ENCODE assay signal across 8 cellular contexts in genomic region chr16:66872927-66873684, GRCh38. TPM values are rescaled to one million over a fixed set of nuclear protein-coding genes. Genes with fewer than 3 reads are reported as not detected.
DNase-seq lines count a peak whose midpoint lies in the region; ATAC-seq, FAIRE-seq and TF ChIP-seq lines count a peak whose summit lies in the region.

No MANE protein-coding gene starts in this region.

- peak overlapping the region; percentile 63 for H3K4me3 ChIP-seq in PC-3 (ENCODE audit: low read length)
- H3K4me3 ChIP-seq in esophagus muscularis mucosa: peak overlapping the region; percentile 37 to 51 (median 44)
- peak overlapping the region; percentile 14 to 41 for H3K4me3 ChIP-seq in muscle layer of colon (ENCODE audit: low read depth in 1 of 2, low read length in 2 of 2)

- H3F3A ChIP-seq in PC-3 (ENCODE audit: low read length, unreplicated experiment): no peaks in the 10 kb centered on the region

- H2AFZ ChIP-seq in PC-3 (ENCODE audit: low read length): peak overlapping the region; percentile 88

- H3K27me3 ChIP-seq in PC-3 (ENCODE audit: low read length) (no peaks in the 10 kb centered on the region), esophagus muscularis mucosa (no peaks in the 10 kb centered on the region), muscle layer of colon (ENCODE audit: control insufficient read depth in 1 of 2, insufficient read depth in 2 of 2, low read length in 2 of 2) (no peaks in the 10 kb centered on the region)

- intact Hi-C loops in PC-3 (cut with micrococcal nuclease) (loop anchor here (2.0 kb wide), 2 partner anchors 42 to 268 kb away; partner anchors contain the start of genes CMTM3 and NAE1), esophagus muscularis mucosa (cut with DNase I) (no loop called here)

- H3K27me3 Mint-ChIP-seq in activated T-cell treated with anti-CD3 and anti-CD28 coated beads, Interleukin-2, amount 50 U/mL, for 24 hours: no peaks in the 10 kb centered on the region

- H3K4me2 ChIP-seq in PC-3 (ENCODE audit: low read length): peak overlapping the region; percentile 86

- no peaks in the 10 kb centered on the region for H3K79me2 ChIP-seq in PC-3 (ENCODE audit: low read length)

- no peak for FAIRE-seq in D721Med (lab: Jason Lieb, UNC)

- TF ChIP-seq POLR2A in esophagus muscularis mucosa (IDR thresholded peaks at IDR 0.05; ENCODE audit: low read depth): no peak

- H3K4me1 Mint-ChIP-seq in activated T-cell treated with anti-CD3 and anti-CD28 coated beads, Interleukin-2, amount 50 U/mL, for 24 hours (ENCODE audit: low read depth): peaks cover 47% of the 10 kb centered on the region

- peaks cover 8% of the 10 kb centered on the region for H3K36me3 Mint-ChIP-seq in activated T-cell treated with anti-CD3 and anti-CD28 coated beads, Interleukin-2, amount 50 U/mL, for 24 hours (ENCODE audit: low read depth)

- no peak for TF ChIP-seq EP300 in esophagus muscularis mucosa (IDR thresholded peaks at IDR 0.05)

- H3K27ac ChIP-seq in PC-3 (ENCODE audit: low read length) (peak overlapping the region; percentile 66), esophagus muscularis mucosa (replicated peaks in 1 of 4) (peak overlapping the region; percentile 18 to 59 (median 34)), muscle layer of colon (ENCODE audit: low read depth, low read length) (no peak overlapping the region)

- peaks cover 9% of the 10 kb centered on the region for H3K4me1 ChIP-seq in PC-3 (ENCODE audit: insufficient read depth, low read length)
- peaks cover 6 to 21% (median 11%) of the 10 kb centered on the region in 4 donors for H3K4me1 ChIP-seq in esophagus muscularis mucosa
- peaks cover 3% of the 10 kb centered on the region for H3K4me1 ChIP-seq in muscle layer of colon (ENCODE audit: insufficient read depth, low read length)

- ATAC-seq in GM21367 (IDR thresholded peaks at IDR 0.05; ENCODE audit: unreplicated experiment) (peak; percentile 81), PC-3 (peak; percentile 94)

- TF ChIP-seq CTCF in D721Med (IDR thresholded peaks at IDR 0.05; ENCODE audit: insufficient read depth, missing control alignments) (peak; percentile 85), PC-3 (conservative IDR thresholded peaks at IDR 0.05; ENCODE audit: low read depth, low read length) (peak; percentile 87), esophagus muscularis mucosa (IDR thresholded peaks at IDR 0.05) (peak; percentile 83 to 94 (median 84))

- POLR2A ChIA-PET in PC-3 (lab: Charles Lee; ENCODE audit: unreplicated experiment): interaction anchor here (0.8 kb wide), 1 partner anchor 8 kb away, joined by 4 read pairs; no protein-coding TSS in a partner anchor

- CTCF ChIA-PET in PC-3 (lab: Charles Lee): interaction anchor here (0.5 to 1.6 kb wide), 11 partner anchors 9 to 467 kb away, joined by 3 to 14 read pairs (median 3); partner anchors contain the start of gene NAE1

- no TSS peak for BruUV-seq in PC-3 (replicated peaks; lab: Mats Ljungman, UMichigan)

- H3K27ac Mint-ChIP-seq in activated T-cell treated with anti-CD3 and anti-CD28 coated beads, Interleukin-2, amount 50 U/mL, for 24 hours: peak overlapping the region; percentile 84

- peak; percentile 48 for DNase-seq in D721Med (ENCODE audit: insufficient read length, low spot score)
- peak; percentile 100 for DNase-seq in HT1080 (ENCODE audit: low read depth)
- DNase-seq in PC-3: peak; percentile 98
- DNase-seq in activated T-cell treated with anti-CD3 and anti-CD28 coated beads, Interleukin-2, amount 50 U/mL, for 24 hours: peak; percentile 94
- DNase-seq in esophagus muscularis mucosa (ENCODE audit: extremely low spot score): peak; percentile 96
- peak; percentile 75 to 76 for DNase-seq in stimulated activated CD8-positive, alpha-beta memory T cell treated with anti-CD3 and anti-CD28 coated beads, Interleukin-7, amount 100 ng/mL, for 1 hour (ENCODE audit: low read depth in 2 of 2)

- H4K20me1 ChIP-seq in PC-3 (ENCODE audit: low read length): no peaks in the 10 kb centered on the region

- 17% methylated on average over 20 of the region's 40 CpGs for WGBS in esophagus muscularis mucosa

- peak overlapping the region; percentile 78 for H3K4me3 Mint-ChIP-seq in activated T-cell treated with anti-CD3 and anti-CD28 coated beads, Interleukin-2, amount 50 U/mL, for 24 hours

- H3K36me3 ChIP-seq in PC-3 (ENCODE audit: low read depth, low read length) (no peaks in the 10 kb centered on the region), esophagus muscularis mucosa (no peaks in the 10 kb centered on the region), muscle layer of colon (ENCODE audit: insufficient read depth, low read length) (no peaks in the 10 kb centered on the region)

- no peaks in the 10 kb centered on the region for H3K9me2 ChIP-seq in PC-3 (replicated peaks; ENCODE audit: low read length)

- H3K9ac ChIP-seq in PC-3 (ENCODE audit: low read length): peak overlapping the region; percentile 48
- H3K9ac ChIP-seq in muscle layer of colon (ENCODE audit: low read length): no peak overlapping the region

- peaks cover 8% of the 10 kb centered on the region for H3K9me3 Mint-ChIP-seq in activated T-cell treated with anti-CD3 and anti-CD28 coated beads, Interleukin-2, amount 50 U/mL, for 24 hours

- H3K9me3 ChIP-seq in PC-3 (ENCODE audit: low read length) (no peaks in the 10 kb centered on the region), esophagus muscularis mucosa (no peaks in the 10 kb centered on the region), muscle layer of colon (ENCODE audit: low read length) (no peaks in the 10 kb centered on the region)

RNA-seq across cellular contexts. Expression of gene PDP2, which starts 7.2 kb away (rescaled TPM):
- total RNA-seq in HT1080 (2014; rRNA removed; shearing (Covaris generic)): 10.6 and 12.1 TPM in 2 replicates
- 7.7 and 8.7 TPM in 2 replicates for polyA plus RNA-seq in HT1080 (2015; cell fraction: cytosol; rRNA removed)
- polyA plus RNA-seq in HT1080 (2015; cell fraction: nucleus; rRNA removed): 15.0 and 18.2 TPM in 2 replicates
- total RNA-seq in PC-3 (2014; rRNA removed): 2.8 and 12.7 TPM in 2 replicates
- 1 to 10 TPM; 5.5 to 9.3 (median 7.6) TPM for total RNA-seq in esophagus muscularis mucosa

RNA-seq across cellular contexts. Expression of gene CA7, which starts 28.9 kb away (rescaled TPM):
- total RNA-seq in HT1080 (2014; rRNA removed; shearing (Covaris generic)): not detected in 2 replicates
- not detected in 2 replicates for polyA plus RNA-seq in HT1080 (2015; cell fraction: cytosol; rRNA removed)
- not detected in 2 replicates for polyA plus RNA-seq in HT1080 (2015; cell fraction: nucleus; rRNA removed)
- not detected in 2 replicates for total RNA-seq in PC-3 (2014; rRNA removed)
- under 1 TPM in 1 of 4 donors, not detected in 3; 0.33 TPM for total RNA-seq in esophagus muscularis mucosa

RNA-seq across cellular contexts. Expression of gene NAE1, which starts 42.3 kb away (rescaled TPM):
- total RNA-seq in HT1080 (2014; rRNA removed; shearing (Covaris generic)): 86.8 and 93.6 TPM in 2 replicates
- 68.4 and 77.1 TPM in 2 replicates for polyA plus RNA-seq in HT1080 (2015; cell fraction: cytosol; rRNA removed)
- 99.6 and 102 TPM in 2 replicates for polyA plus RNA-seq in HT1080 (2015; cell fraction: nucleus; rRNA removed)
- total RNA-seq in PC-3 (2014; rRNA removed): 55.1 and 82.3 TPM in 2 replicates
- total RNA-seq in esophagus muscularis mucosa: 10 to 100 TPM; 32.7 to 50.7 (median 42.4) TPM

RNA-seq across cellular contexts. Expression of gene CDH16, which starts 45.6 kb away (rescaled TPM):
- total RNA-seq in HT1080 (2014; rRNA removed; shearing (Covaris generic)): not detected in 2 replicates
- not detected in 2 replicates for polyA plus RNA-seq in HT1080 (2015; cell fraction: cytosol; rRNA removed)
- polyA plus RNA-seq in HT1080 (2015; cell fraction: nucleus; rRNA removed): not detected in 2 replicates
- total RNA-seq in PC-3 (2014; rRNA removed) (not detected in 2 replicates), esophagus muscularis mucosa (under 1 TPM in 1 of 4 donors, not detected in 3; 0.52 TPM)

RNA-seq across cellular contexts. Expression of gene RRAD, which starts 52.2 kb away (rescaled TPM):
- total RNA-seq in HT1080 (2014; rRNA removed; shearing (Covaris generic)): 0.13 TPM in 1 of 2 replicates, not detected in the other
- polyA plus RNA-seq in HT1080 (2015; cell fraction: cytosol; rRNA removed): 0.56 and 0.71 TPM in 2 replicates
- 1.2 and 1.3 TPM in 2 replicates for polyA plus RNA-seq in HT1080 (2015; cell fraction: nucleus; rRNA removed)
- 1.2 and 2.8 TPM in 2 replicates for total RNA-seq in PC-3 (2014; rRNA removed)
- 10 to 100 TPM; 36.4 to 64.9 (median 55.4) TPM for total RNA-seq in esophagus muscularis mucosa

Comparison
In these comparisons a context has a peak if more than half of its experiments do, and no peak if none do; other contexts are left out.
1. DNase-seq: peak in every context shown above with its lines; median percentile 100 in HT1080; 98 in PC-3; 96 in esophagus muscularis mucosa; 94 in activated T-cell treated with anti-CD3 and anti-CD28 coated beads, Interleukin-2, amount 50 U/mL, for 24 hours; 76 in stimulated activated CD8-positive, alpha-beta memory T cell treated with anti-CD3 and anti-CD28 coated beads, Interleukin-7, amount 100 ng/mL, for 1 hour; 48 in D721Med.